9 cellular contexts compared by ENCODE assay signal in genomic region chr11:1761110-1761856, GRCh38. TPM values are rescaled to one million over a fixed set of nuclear protein-coding genes. Genes with fewer than 3 reads are reported as not detected.
A peak's percentile ranks its signal among the peaks of the same experiment; 100 is the strongest.
DNase-seq lines count a peak whose midpoint lies in the region; ATAC-seq, FAIRE-seq and TF ChIP-seq lines count a peak whose summit lies in the region.
"Had no signal": no experiment of that assay in that cellular context is flagged by ENCODE, and none has a peak within 500 bp of the region (broad histone marks: within the 10 kb centered on the region; RNA-seq: fewer than 3 reads in every experiment).

No MANE protein-coding gene starts in this region.

- no peak overlapping the region for H3K4me2 ChIP-seq in K562 (ENCODE audit: insufficient read depth, low read length)
- H3K4me2 ChIP-seq in Karpas-422 (ENCODE audit: low read depth, low read length, poor library complexity, severe bottlenecking): no peak overlapping the region

- intact Hi-C loops in K562 (cut with micrococcal nuclease): no loop called here

- ATAC-seq in K562 (no peak), HG03139 (IDR thresholded peaks at IDR 0.05; ENCODE audit: unreplicated experiment) (no peak), GM21737 (IDR thresholded peaks at IDR 0.05; ENCODE audit: unreplicated experiment) (no peak), GM19324 (IDR thresholded peaks at IDR 0.05; ENCODE audit: low FRiP score, unreplicated experiment) (no peak)
- no peak for ATAC-seq in stimulated activated naive B cell treated with anti-CD40 and anti-IgM and Interleukin-4, amounts not matched to agents 10 μg/mL and 1 μg/mL and 100 μg/mL, for 72 hours (replicated peaks)

- H3K27me3 ChIP-seq in HL-60 (ENCODE audit: insufficient read depth, poor library complexity, severe bottlenecking) (no peaks in the 10 kb centered on the region), K562 (ENCODE audit: control insufficient read depth in 2 of 2, insufficient read depth in 2 of 2, low read length in 2 of 2) (no peaks in the 10 kb centered on the region), liver (ENCODE audit: control insufficient read depth in 4 of 4, insufficient read depth in 4 of 4, low read length in 3 of 4) (no peaks in the 10 kb centered on the region), Karpas-422 (ENCODE audit: low read length) (no peaks in the 10 kb centered on the region)

- no peak for TF ChIP-seq EP300 in K562 (IDR thresholded peaks at IDR 0.05; ENCODE audit: low read length)

- H3K9me3 ChIP-seq in K562 (replicated peaks; ENCODE audit: control insufficient read depth, insufficient read depth, low read depth, low read length) (no peaks in the 10 kb centered on the region), liver (ENCODE audit: control insufficient read depth in 4 of 4, low read length in 3 of 4) (no peaks in the 10 kb centered on the region), Karpas-422 (ENCODE audit: low read length) (no peaks in the 10 kb centered on the region)

- TF ChIP-seq CTCF in HL-60 (IDR thresholded peaks at IDR 0.05; ENCODE audit: insufficient read depth, low read length) (no peak), K562 (IDR thresholded peaks at IDR 0.05 in 2 of 3, conservative IDR thresholded peaks at IDR 0.05 in 1 of 3; ENCODE audit: insufficient read depth in 2 of 3, low read depth in 1 of 3, low read length in 3 of 3) (no peak), liver (IDR thresholded peaks at IDR 0.05; ENCODE audit: low read depth, low read length, missing input control) (no peak)

- DNase-seq in HL-60 (ENCODE audit: low read depth in 1 of 2, low spot score in 1 of 2) (no peak), K562 (ENCODE audit: extremely low read depth in 1 of 4, low spot score in 3 of 4) (no peak), Karpas-422 (no peak)
- no peak for DNase-seq in stimulated activated naive B cell treated with anti-CD40 and anti-IgM and Interleukin-4, amounts not matched to agents 10 μg/mL and 1 μg/mL and 100 μg/mL, for 72 hours

- H3K4me3 ChIP-seq in HL-60 (replicated peaks; ENCODE audit: insufficient read depth, low read length) (peak overlapping the region; percentile 92), K562 (no peak overlapping the region), liver (ENCODE audit: low read depth in 1 of 3, low read length in 3 of 3) (peak overlapping the region in 2 of 3 donors; percentile 84 to 95), Karpas-422 (ENCODE audit: low read length) (no peak overlapping the region)

- peak overlapping the region; percentile 37 for H3K27ac Mint-ChIP-seq in stimulated activated naive B cell treated with anti-CD40 and anti-IgM and Interleukin-4, amounts not matched to agents 10 μg/mL and 1 μg/mL and 100 μg/mL, for 72 hours

- no TSS peak for BruUV-seq in K562 (replicated peaks; lab: Mats Ljungman, UMichigan)

- H3K9me3 Mint-ChIP-seq in stimulated activated naive B cell treated with anti-CD40 and anti-IgM and Interleukin-4, amounts not matched to agents 10 μg/mL and 1 μg/mL and 100 μg/mL, for 72 hours: no peaks in the 10 kb centered on the region
- H3K9me3 Mint-ChIP-seq: HFFc6 had no signal

- H3K4me1 ChIP-seq in K562 (replicated peaks in 1 of 2; ENCODE audit: control insufficient read depth in 2 of 2, insufficient read depth in 2 of 2, low read length in 2 of 2) (peaks cover 31 to 84% of the 10 kb centered on the region in 2 experiments), liver (ENCODE audit: control insufficient read depth in 4 of 4, insufficient read depth in 4 of 4, low read length in 3 of 4) (peaks cover 34 to 70% (median 51%) of the 10 kb centered on the region in 4 donors), Karpas-422 (ENCODE audit: low read length) (peaks cover 16% of the 10 kb centered on the region)

- in situ Hi-C loops in K562 (cut with MboI): loop anchor here (5.0 kb wide), 1 partner anchor 34 kb away; no protein-coding TSS in a partner anchor

- H3K27me3 Mint-ChIP-seq in stimulated activated naive B cell treated with anti-CD40 and anti-IgM and Interleukin-4, amounts not matched to agents 10 μg/mL and 1 μg/mL and 100 μg/mL, for 72 hours: no peaks in the 10 kb centered on the region

- H3K4me3 Mint-ChIP-seq in stimulated activated naive B cell treated with anti-CD40 and anti-IgM and Interleukin-4, amounts not matched to agents 10 μg/mL and 1 μg/mL and 100 μg/mL, for 72 hours: no peak overlapping the region
- H3K4me3 Mint-ChIP-seq: HFFc6 had no signal

- H3K36me3 Mint-ChIP-seq in stimulated activated naive B cell treated with anti-CD40 and anti-IgM and Interleukin-4, amounts not matched to agents 10 μg/mL and 1 μg/mL and 100 μg/mL, for 72 hours: peaks cover 12 to 22% of the 10 kb centered on the region in 2 donors

- no peak overlapping the region for H2AFZ ChIP-seq in K562 (ENCODE audit: low read depth, low read length)
- H2AFZ ChIP-seq in Karpas-422 (ENCODE audit: low read length): no peak overlapping the region

- no peak for FAIRE-seq in K562 (lab: Jason Lieb, UNC)

- peak overlapping the region; percentile 79 for H3K27ac ChIP-seq in HL-60 (replicated peaks)
- peak overlapping the region; percentile 72; the same call in 2 of the 3 replicates for H3K27ac ChIP-seq in K562 (ENCODE audit: extremely low read depth, low read depth, low read length)
- H3K27ac ChIP-seq in liver (ENCODE audit: low read depth in 1 of 2, low read length in 2 of 2): peak overlapping the region; percentile 86 to 92
- H3K27ac ChIP-seq in Karpas-422 (ENCODE audit: low read length): no peak overlapping the region

- H3K9me2 ChIP-seq in Karpas-422 (replicated peaks; ENCODE audit: insufficient read depth, low read length): no peaks in the 10 kb centered on the region

- CTCF ChIA-PET in K562 (lab: Yijun Ruan, JAX; ENCODE audit: low intra/inter-chr PET ratio): no interaction called here

- POLR2A ChIA-PET in K562 (lab: Yijun Ruan, JAX): no interaction called here

- H3K36me3 ChIP-seq in K562 (ENCODE audit: control insufficient read depth, insufficient read depth, low read length) (peaks cover 23% of the 10 kb centered on the region; the same call in 1 of the 3 replicates), liver (ENCODE audit: control insufficient read depth in 4 of 4, insufficient read depth in 3 of 4, low read depth in 1 of 4, low read length in 3 of 4) (peaks cover 0 to 15% (median 6%) of the 10 kb centered on the region in 4 donors), Karpas-422 (ENCODE audit: insufficient read depth, low read length) (no peaks in the 10 kb centered on the region)

- H3K4me1 Mint-ChIP-seq in stimulated activated naive B cell treated with anti-CD40 and anti-IgM and Interleukin-4, amounts not matched to agents 10 μg/mL and 1 μg/mL and 100 μg/mL, for 72 hours: peaks cover 16 to 52% of the 10 kb centered on the region in 2 donors

- WGBS in K562 (ENCODE audit: insufficient coverage, low coverage, missing lambda C conversion rate): 87% methylated on average over 24 of the region's 28 CpGs
- WGBS in liver: 81% methylated on average over 28 of the region's 28 CpGs

- TF ChIP-seq POLR2A in K562 (conservative IDR thresholded peaks at IDR 0.05): no peak

- H3K9me1 ChIP-seq in K562 (ENCODE audit: control insufficient read depth, insufficient read depth, low read length): peaks cover 7% of the 10 kb centered on the region

- TF ChIP-seq RAD21 in K562 (CRISPR knock-in tag; conservative IDR thresholded peaks at IDR 0.05 in 1 of 2, IDR thresholded peaks at IDR 0.05 in 1 of 2) (no peak), liver (IDR thresholded peaks at IDR 0.05) (no peak)

- peak overlapping the region in 1 of 2 experiments; percentile 92; a peak in 3 of 4 replicates for H3K9ac ChIP-seq in K562 (ENCODE audit: insufficient read depth in 1 of 2, low read depth in 2 of 2, low read length in 2 of 2)
- peak overlapping the region; percentile 21 to 25 for H3K9ac ChIP-seq in liver (ENCODE audit: low read depth in 1 of 2, low read length in 2 of 2)
- no peak overlapping the region for H3K9ac ChIP-seq in Karpas-422 (ENCODE audit: low read length)

- H4K20me1 ChIP-seq in K562 (replicated peaks; ENCODE audit: control insufficient read depth, insufficient read depth, low read length): 0 out of 2 replicates have a peak, but pooled peaks cover 4% of the 10 kb centered on the region
- H4K20me1 ChIP-seq in Karpas-422 (ENCODE audit: insufficient read depth, low read depth, low read length): no peaks in the 10 kb centered on the region

- H3K79me2 ChIP-seq in K562 (ENCODE audit: control insufficient read depth, insufficient read depth, low read length) (peaks cover 17% of the 10 kb centered on the region), Karpas-422 (ENCODE audit: low read length) (peaks cover 9% of the 10 kb centered on the region)

RNA-seq across cellular contexts. Expression of gene CTSD, which starts 2.4 kb away (rescaled TPM):
- 15.6 and 81.0 TPM in 2 replicates for total RNA-seq in K562 (2011; cell fraction: chromatin; rRNA removed; ENCODE audit: low replicate concordance)
- total RNA-seq in K562 (2011; cell fraction: nucleolus; rRNA removed): 131 and 132 TPM in 2 replicates
- 68.3 and 83.1 TPM in 2 replicates for total RNA-seq in K562 (2011; cell fraction: nucleoplasm; rRNA removed)
- total RNA-seq in K562 (2014; rRNA removed): 72.3 and 87.0 TPM in 2 replicates
- 10.9 and 12.3 TPM in 2 replicates for total RNA-seq in K562 (2014; rRNA removed; fragmentation: Illumina TruSeq; extraction: Trizol)
- 40.9 and 42.3 TPM in 2 replicates for total RNA-seq in K562 (2015; rRNA removed; fragmentation: Illumina TruSeq; extraction: Trizol)
- total RNA-seq in K562 (2021): 112 and 116 TPM in 2 replicates
- 21.7 and 37.1 TPM in 2 replicates for polyA plus RNA-seq in K562 (2011; rRNA removed)
- polyA plus RNA-seq in K562 (2011; cell fraction: cytosol; rRNA removed): 39.6 and 74.7 TPM in 2 replicates
- 22.7 and 35.2 TPM in 2 replicates for polyA plus RNA-seq in K562 (2011; cell fraction: nucleus; rRNA removed)
- polyA plus RNA-seq in K562 (2012): 84.2 and 325 TPM in 2 replicates
- polyA plus RNA-seq in K562 (2014; fragmentation: Illumina TruSeq; extraction: Trizol): 66.8 and 111 TPM in 2 replicates
- polyA plus RNA-seq in K562 (2014; fragmentation: Nextera tagmentation; extraction: Ambion mirVana): 1 to 10 TPM; 1.0 to 3.7 TPM
- 40.5 and 46.8 TPM in 2 replicates for polyA plus RNA-seq in K562 (2014; rRNA removed)
- polyA minus RNA-seq in K562 (2011; rRNA and poly(A)+ RNA removed): 12.8 and 17.9 TPM in 2 replicates
- polyA minus RNA-seq in K562 (2011; cell fraction: cytosol; rRNA and poly(A)+ RNA removed): 46.3 and 49.3 TPM in 2 replicates
- 10.1 and 11.1 TPM in 2 replicates for polyA minus RNA-seq in K562 (2011; cell fraction: nucleus; rRNA and poly(A)+ RNA removed)
- total RNA-seq in liver: 100 to 1,000 TPM; 310 to 374 TPM
- polyA plus RNA-seq in liver: 100 to 1,000 TPM; 731 to 814 TPM
- total RNA-seq in Karpas-422 (2014; rRNA removed; shearing (Covaris generic); ENCODE audit: low replicate concordance): 26.1 and 52.8 TPM in 2 replicates

RNA-seq across cellular contexts. Expression of gene IFITM10, which starts 10.9 kb away (rescaled TPM):
- 0.21 and 0.23 TPM in 2 replicates for total RNA-seq in K562 (2011; cell fraction: chromatin; rRNA removed; ENCODE audit: low replicate concordance)
- 0.26 and 0.33 TPM in 2 replicates for total RNA-seq in K562 (2011; cell fraction: nucleolus; rRNA removed)
- 0.37 TPM in 1 of 2 replicates, not detected in the other for total RNA-seq in K562 (2011; cell fraction: nucleoplasm; rRNA removed)
- 0.09 TPM in 1 of 2 replicates, not detected in the other for total RNA-seq in K562 (2014; rRNA removed)
- not detected in 2 replicates for total RNA-seq in K562 (2014; rRNA removed; fragmentation: Illumina TruSeq; extraction: Trizol)
- total RNA-seq in K562 (2015; rRNA removed; fragmentation: Illumina TruSeq; extraction: Trizol): not detected in 2 replicates
- total RNA-seq in K562 (2021): 0.13 TPM in 1 of 2 replicates, not detected in the other
- polyA plus RNA-seq in K562 (2011; rRNA removed): not detected in 2 replicates
- not detected in 2 replicates for polyA plus RNA-seq in K562 (2011; cell fraction: cytosol; rRNA removed)
- polyA plus RNA-seq in K562 (2011; cell fraction: nucleus; rRNA removed): 0.16 TPM in 1 of 2 replicates, not detected in the other
- polyA plus RNA-seq in K562 (2012): 0.09 and 0.15 TPM in 2 replicates
- not detected in 2 replicates for polyA plus RNA-seq in K562 (2014; fragmentation: Illumina TruSeq; extraction: Trizol)
- polyA plus RNA-seq in K562 (2014; fragmentation: Nextera tagmentation; extraction: Ambion mirVana): not detected
- polyA plus RNA-seq in K562 (2014; rRNA removed): 0.08 TPM in 1 of 2 replicates, not detected in the other
- not detected in 2 replicates for polyA minus RNA-seq in K562 (2011; rRNA and poly(A)+ RNA removed)
- polyA minus RNA-seq in K562 (2011; cell fraction: cytosol; rRNA and poly(A)+ RNA removed): not detected in 2 replicates
- polyA minus RNA-seq in K562 (2011; cell fraction: nucleus; rRNA and poly(A)+ RNA removed): not detected in 2 replicates
- total RNA-seq in liver: 1 to 10 TPM in 1 of 2 donors, under 1 TPM in 1; 0.65 to 8.5 TPM
- 1 to 10 TPM in 1 of 2 donors, under 1 TPM in 1; 0.14 to 2.9 TPM for polyA plus RNA-seq in liver
- not detected in 2 replicates for total RNA-seq in Karpas-422 (2014; rRNA removed; shearing (Covaris generic); ENCODE audit: low replicate concordance)

Comparison
In these comparisons a context has a peak if more than half of its experiments do, and no peak if none do; other contexts are left out.
1. H3K4me3 ChIP-seq: peak in HL-60 (single experiment) and liver (2 of 3); none in K562 (single experiment) and Karpas-422 (single experiment).